In the genomic region with DNA sequence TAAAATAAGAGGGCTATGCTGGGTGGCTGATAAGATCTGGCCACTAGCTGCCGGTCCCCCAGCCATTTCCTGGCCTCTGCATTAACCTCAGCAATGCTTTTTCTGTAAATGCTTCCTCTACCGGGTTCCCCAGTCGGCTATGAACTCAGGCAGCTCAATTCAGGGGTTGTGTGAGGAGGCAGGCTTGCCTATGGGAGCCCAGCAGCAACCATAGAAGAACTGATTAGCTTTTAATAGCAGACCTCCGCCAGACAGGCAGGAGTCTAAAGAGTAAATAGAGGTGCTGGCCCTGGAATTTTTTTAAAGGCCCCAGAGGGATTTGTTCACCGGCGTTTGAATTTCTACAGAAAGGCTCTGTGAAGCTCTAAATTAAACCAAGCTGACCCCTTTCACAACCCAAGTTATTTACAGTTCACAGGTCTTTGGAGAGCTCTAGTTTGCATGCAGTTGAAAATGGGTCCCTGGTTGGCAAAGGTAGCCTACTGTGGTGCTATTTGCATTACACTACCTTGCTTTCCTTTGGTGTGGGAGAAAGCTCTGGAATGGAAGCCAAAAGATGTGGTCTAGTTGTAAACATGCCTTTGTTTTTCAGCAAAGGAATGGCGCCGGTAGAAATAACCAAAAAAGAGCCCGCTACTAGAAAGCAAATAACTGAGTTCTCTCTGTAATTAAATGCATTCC, we compare ENCODE assay signal across 1 cellular context.
A peak's percentile ranks its signal among the peaks of the same experiment; 100 is the strongest.
TF ChIP-seq lines count a peak whose summit lies in the region.

No MANE protein-coding gene starts in this region.

TF ChIP-seq in HepG2, 621 proteins besides CTCF, POLR2A, EP300 and RAD21 (continued from another document and continues in another):
- TF ChIP-seq, protein P1, sequence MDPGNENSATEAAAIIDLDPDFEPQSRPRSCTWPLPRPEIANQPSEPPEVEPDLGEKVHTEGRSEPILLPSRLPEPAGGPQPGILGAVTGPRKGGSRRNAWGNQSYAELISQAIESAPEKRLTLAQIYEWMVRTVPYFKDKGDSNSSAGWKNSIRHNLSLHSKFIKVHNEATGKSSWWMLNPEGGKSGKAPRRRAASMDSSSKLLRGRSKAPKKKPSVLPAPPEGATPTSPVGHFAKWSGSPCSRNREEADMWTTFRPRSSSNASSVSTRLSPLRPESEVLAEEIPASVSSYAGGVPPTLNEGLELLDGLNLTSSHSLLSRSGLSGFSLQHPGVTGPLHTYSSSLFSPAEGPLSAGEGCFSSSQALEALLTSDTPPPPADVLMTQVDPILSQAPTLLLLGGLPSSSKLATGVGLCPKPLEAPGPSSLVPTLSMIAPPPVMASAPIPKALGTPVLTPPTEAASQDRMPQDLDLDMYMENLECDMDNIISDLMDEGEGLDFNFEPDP (CRISPR knock-in tag; conservative IDR thresholded peaks at IDR 0.05): no peak
- TF ChIP-seq, protein P2, sequence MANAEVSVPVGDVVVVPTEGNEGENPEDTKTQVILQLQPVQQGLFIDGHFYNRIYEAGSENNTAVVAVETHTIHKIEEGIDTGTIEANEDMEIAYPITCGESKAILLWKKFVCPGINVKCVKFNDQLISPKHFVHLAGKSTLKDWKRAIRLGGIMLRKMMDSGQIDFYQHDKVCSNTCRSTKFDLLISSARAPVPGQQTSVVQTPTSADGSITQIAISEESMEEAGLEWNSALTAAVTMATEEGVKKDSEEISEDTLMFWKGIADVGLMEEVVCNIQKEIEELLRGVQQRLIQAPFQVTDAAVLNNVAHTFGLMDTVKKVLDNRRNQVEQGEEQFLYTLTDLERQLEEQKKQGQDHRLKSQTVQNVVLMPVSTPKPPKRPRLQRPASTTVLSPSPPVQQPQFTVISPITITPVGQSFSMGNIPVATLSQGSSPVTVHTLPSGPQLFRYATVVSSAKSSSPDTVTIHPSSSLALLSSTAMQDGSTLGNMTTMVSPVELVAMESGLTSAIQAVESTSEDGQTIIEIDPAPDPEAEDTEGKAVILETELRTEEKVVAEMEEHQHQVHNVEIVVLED (CRISPR knock-in tag; IDR thresholded peaks at IDR 0.05; ENCODE audit: borderline replicate concordance): no peak
- TF ChIP-seq PHF5A (CRISPR knock-in tag; IDR thresholded peaks at IDR 0.05; ENCODE audit: low read depth, unreplicated experiment) (no peak), ZNF570 (CRISPR knock-in tag; IDR thresholded peaks at IDR 0.05; ENCODE audit: borderline replicate concordance) (no peak), MBD4 (IDR thresholded peaks at IDR 0.05; ENCODE audit: borderline replicate concordance, low read length) (no peak), ZNF746 (CRISPR knock-in tag; IDR thresholded peaks at IDR 0.05) (no peak; the same call in 1 of the 2 replicates), ZFP82 (CRISPR knock-in tag; IDR thresholded peaks at IDR 0.05; ENCODE audit: borderline replicate concordance) (no peak), ZNF33A (CRISPR knock-in tag; IDR thresholded peaks at IDR 0.05; ENCODE audit: borderline replicate concordance) (no peak), SP140L (CRISPR knock-in tag; IDR thresholded peaks at IDR 0.05; ENCODE audit: borderline replicate concordance) (no peak), ZFP37 (CRISPR knock-in tag; IDR thresholded peaks at IDR 0.05; ENCODE audit: borderline replicate concordance) (no peak), GABPB1 (CRISPR knock-in tag; IDR thresholded peaks at IDR 0.05) (no peak), ADNP (CRISPR knock-in tag; IDR thresholded peaks at IDR 0.05) (no peak), MEF2D (CRISPR knock-in tag; IDR thresholded peaks at IDR 0.05) (no peak), SNAI1 (CRISPR knock-in tag; IDR thresholded peaks at IDR 0.05; ENCODE audit: borderline replicate concordance) (peak; percentile 72; the same call in 1 of the 2 replicates), SMAD1 (CRISPR knock-in tag; IDR thresholded peaks at IDR 0.05; ENCODE audit: borderline replicate concordance, low read depth) (no peak), ZNF136 (CRISPR knock-in tag; IDR thresholded peaks at IDR 0.05; ENCODE audit: low read depth) (no peak), ZMAT3 (CRISPR knock-in tag; conservative IDR thresholded peaks at IDR 0.05) (0 out of 2 replicates have a peak, but pooled peaks have one; percentile 47), ZNF564 (CRISPR knock-in tag; IDR thresholded peaks at IDR 0.05) (peak; percentile 49; the same call in 1 of the 2 replicates), ZNF138 (CRISPR knock-in tag; IDR thresholded peaks at IDR 0.05; ENCODE audit: low read depth) (no peak), RFX3 (CRISPR knock-in tag; IDR thresholded peaks at IDR 0.05) (no peak), U2AF2 (IDR thresholded peaks at IDR 0.05; ENCODE audit: low read depth, low read length) (no peak), NFIB (CRISPR knock-in tag; IDR thresholded peaks at IDR 0.05; ENCODE audit: borderline replicate concordance) (no peak)
- TF ChIP-seq, protein P3, sequence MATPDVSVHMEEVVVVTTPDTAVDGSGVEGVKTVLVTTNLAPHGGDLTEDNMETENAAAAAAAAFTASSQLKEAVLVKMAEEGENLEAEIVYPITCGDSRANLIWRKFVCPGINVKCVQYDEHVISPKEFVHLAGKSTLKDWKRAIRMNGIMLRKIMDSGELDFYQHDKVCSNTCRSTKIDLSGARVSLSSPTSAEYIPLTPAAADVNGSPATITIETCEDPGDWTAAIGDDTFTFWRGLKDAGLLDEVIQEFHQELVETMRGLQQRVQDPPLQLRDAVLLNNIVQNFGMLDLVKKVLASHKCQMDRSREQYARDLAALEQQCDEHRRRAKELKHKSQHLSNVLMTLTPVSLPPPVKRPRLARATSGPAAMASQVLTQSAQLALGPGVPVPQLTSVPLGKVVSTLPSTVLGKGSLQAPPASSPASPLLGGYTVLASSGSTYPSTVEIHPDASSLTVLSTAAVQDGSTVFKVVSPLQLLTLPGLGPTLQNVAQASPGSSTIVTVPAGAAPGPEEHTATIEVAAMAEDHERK (CRISPR knock-in tag; IDR thresholded peaks at IDR 0.05; ENCODE audit: low read depth): no peak
- TF ChIP-seq, protein P4, sequence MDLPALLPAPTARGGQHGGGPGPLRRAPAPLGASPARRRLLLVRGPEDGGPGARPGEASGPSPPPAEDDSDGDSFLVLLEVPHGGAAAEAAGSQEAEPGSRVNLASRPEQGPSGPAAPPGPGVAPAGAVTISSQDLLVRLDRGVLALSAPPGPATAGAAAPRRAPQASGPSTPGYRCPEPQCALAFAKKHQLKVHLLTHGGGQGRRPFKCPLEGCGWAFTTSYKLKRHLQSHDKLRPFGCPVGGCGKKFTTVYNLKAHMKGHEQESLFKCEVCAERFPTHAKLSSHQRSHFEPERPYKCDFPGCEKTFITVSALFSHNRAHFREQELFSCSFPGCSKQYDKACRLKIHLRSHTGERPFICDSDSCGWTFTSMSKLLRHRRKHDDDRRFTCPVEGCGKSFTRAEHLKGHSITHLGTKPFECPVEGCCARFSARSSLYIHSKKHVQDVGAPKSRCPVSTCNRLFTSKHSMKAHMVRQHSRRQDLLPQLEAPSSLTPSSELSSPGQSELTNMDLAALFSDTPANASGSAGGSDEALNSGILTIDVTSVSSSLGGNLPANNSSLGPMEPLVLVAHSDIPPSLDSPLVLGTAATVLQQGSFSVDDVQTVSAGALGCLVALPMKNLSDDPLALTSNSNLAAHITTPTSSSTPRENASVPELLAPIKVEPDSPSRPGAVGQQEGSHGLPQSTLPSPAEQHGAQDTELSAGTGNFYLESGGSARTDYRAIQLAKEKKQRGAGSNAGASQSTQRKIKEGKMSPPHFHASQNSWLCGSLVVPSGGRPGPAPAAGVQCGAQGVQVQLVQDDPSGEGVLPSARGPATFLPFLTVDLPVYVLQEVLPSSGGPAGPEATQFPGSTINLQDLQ (CRISPR knock-in tag; IDR thresholded peaks at IDR 0.05): no peak
- TF ChIP-seq, protein P5, sequence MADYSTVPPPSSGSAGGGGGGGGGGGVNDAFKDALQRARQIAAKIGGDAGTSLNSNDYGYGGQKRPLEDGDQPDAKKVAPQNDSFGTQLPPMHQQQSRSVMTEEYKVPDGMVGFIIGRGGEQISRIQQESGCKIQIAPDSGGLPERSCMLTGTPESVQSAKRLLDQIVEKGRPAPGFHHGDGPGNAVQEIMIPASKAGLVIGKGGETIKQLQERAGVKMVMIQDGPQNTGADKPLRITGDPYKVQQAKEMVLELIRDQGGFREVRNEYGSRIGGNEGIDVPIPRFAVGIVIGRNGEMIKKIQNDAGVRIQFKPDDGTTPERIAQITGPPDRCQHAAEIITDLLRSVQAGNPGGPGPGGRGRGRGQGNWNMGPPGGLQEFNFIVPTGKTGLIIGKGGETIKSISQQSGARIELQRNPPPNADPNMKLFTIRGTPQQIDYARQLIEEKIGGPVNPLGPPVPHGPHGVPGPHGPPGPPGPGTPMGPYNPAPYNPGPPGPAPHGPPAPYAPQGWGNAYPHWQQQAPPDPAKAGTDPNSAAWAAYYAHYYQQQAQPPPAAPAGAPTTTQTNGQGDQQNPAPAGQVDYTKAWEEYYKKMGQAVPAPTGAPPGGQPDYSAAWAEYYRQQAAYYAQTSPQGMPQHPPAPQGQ (CRISPR knock-in tag; IDR thresholded peaks at IDR 0.05; ENCODE audit: borderline replicate concordance): no peak
- TF ChIP-seq, protein P6, sequence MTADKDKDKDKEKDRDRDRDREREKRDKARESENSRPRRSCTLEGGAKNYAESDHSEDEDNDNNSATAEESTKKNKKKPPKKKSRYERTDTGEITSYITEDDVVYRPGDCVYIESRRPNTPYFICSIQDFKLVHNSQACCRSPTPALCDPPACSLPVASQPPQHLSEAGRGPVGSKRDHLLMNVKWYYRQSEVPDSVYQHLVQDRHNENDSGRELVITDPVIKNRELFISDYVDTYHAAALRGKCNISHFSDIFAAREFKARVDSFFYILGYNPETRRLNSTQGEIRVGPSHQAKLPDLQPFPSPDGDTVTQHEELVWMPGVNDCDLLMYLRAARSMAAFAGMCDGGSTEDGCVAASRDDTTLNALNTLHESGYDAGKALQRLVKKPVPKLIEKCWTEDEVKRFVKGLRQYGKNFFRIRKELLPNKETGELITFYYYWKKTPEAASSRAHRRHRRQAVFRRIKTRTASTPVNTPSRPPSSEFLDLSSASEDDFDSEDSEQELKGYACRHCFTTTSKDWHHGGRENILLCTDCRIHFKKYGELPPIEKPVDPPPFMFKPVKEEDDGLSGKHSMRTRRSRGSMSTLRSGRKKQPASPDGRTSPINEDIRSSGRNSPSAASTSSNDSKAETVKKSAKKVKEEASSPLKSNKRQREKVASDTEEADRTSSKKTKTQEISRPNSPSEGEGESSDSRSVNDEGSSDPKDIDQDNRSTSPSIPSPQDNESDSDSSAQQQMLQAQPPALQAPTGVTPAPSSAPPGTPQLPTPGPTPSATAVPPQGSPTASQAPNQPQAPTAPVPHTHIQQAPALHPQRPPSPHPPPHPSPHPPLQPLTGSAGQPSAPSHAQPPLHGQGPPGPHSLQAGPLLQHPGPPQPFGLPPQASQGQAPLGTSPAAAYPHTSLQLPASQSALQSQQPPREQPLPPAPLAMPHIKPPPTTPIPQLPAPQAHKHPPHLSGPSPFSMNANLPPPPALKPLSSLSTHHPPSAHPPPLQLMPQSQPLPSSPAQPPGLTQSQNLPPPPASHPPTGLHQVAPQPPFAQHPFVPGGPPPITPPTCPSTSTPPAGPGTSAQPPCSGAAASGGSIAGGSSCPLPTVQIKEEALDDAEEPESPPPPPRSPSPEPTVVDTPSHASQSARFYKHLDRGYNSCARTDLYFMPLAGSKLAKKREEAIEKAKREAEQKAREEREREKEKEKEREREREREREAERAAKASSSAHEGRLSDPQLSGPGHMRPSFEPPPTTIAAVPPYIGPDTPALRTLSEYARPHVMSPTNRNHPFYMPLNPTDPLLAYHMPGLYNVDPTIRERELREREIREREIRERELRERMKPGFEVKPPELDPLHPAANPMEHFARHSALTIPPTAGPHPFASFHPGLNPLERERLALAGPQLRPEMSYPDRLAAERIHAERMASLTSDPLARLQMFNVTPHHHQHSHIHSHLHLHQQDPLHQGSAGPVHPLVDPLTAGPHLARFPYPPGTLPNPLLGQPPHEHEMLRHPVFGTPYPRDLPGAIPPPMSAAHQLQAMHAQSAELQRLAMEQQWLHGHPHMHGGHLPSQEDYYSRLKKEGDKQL (CRISPR knock-in tag; IDR thresholded peaks at IDR 0.05; ENCODE audit: low read depth): peak; percentile 76; the same call in 1 of the 2 replicates
- TF ChIP-seq, protein P7, sequence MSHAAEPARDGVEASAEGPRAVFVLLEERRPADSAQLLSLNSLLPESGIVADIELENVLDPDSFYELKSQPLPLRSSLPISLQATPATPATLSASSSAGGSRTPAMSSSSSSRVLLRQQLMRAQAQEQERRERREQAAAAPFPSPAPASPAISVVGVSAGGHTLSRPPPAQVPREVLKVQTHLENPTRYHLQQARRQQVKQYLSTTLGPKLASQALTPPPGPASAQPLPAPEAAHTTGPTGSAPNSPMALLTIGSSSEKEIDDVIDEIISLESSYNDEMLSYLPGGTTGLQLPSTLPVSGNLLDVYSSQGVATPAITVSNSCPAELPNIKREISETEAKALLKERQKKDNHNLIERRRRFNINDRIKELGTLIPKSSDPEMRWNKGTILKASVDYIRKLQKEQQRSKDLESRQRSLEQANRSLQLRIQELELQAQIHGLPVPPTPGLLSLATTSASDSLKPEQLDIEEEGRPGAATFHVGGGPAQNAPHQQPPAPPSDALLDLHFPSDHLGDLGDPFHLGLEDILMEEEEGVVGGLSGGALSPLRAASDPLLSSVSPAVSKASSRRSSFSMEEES (CRISPR knock-in tag; IDR thresholded peaks at IDR 0.05): no peak
- TF ChIP-seq, protein P8, sequence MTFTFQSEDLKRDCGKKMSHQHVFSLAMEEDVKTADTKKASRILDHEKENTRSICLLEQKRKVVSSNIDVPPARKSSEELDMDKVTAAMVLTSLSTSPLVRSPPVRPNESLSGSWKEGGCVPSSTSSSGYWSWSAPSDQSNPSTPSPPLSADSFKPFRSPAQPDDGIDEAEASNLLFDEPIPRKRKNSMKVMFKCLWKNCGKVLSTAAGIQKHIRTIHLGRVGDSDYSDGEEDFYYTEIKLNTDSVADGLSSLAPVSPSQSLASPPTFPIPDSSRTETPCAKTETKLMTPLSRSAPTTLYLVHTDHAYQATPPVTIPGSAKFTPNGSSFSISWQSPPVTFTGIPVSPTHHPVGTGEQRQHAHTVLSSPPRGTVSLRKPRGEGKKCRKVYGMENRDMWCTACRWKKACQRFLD (CRISPR knock-in tag; IDR thresholded peaks at IDR 0.05; ENCODE audit: borderline replicate concordance): no peak
